In genomic region chr11:8206251-8207079, GRCh38 we compare ENCODE assay signal across 9 cellular contexts. TPM values are rescaled to one million over a fixed set of nuclear protein-coding genes. Genes with fewer than 3 reads are reported as not detected.
DNase-seq lines count a peak whose midpoint lies in the region; ATAC-seq and TF ChIP-seq lines count a peak whose summit lies in the region.
"Had no signal": no experiment of that assay in that cellular context is flagged by ENCODE, and none has a peak within 500 bp of the region (broad histone marks: within the 10 kb centered on the region; RNA-seq: fewer than 3 reads in every experiment).

No MANE protein-coding gene starts in this region.

- no peaks in the 10 kb centered on the region for H3K9me3 ChIP-seq in T-helper 17 cell (ENCODE audit: control insufficient read depth, low read length, poor library complexity, severe bottlenecking)

- H3K27me3 Mint-ChIP-seq in T-helper 17 cell = peaks cover 81% of the 10 kb centered on the region
- peaks cover 17% of the 10 kb centered on the region for H3K27me3 Mint-ChIP-seq in activated CD4-positive, alpha-beta T cell treated with anti-CD3 and anti-CD28 coated beads for 36 hours

- POLR2A ChIA-PET in activated CD4-positive, alpha-beta T cell treated with anti-CD3 and anti-CD28 coated beads for 36 hours (lab: Charles Lee) = no interaction called here

- H3K4me3 ChIP-seq in retinal pigment epithelial cell (ENCODE audit: low read length) = peak overlapping the region; percentile 33

- intact Hi-C loops in left cardiac atrium (cut with DNase I) = no loop called here
- intact Hi-C loops in activated CD4-positive, alpha-beta T cell treated with anti-CD3 and anti-CD28 coated beads for 36 hours (cut with DNase I, micrococcal nuclease) = no loop called here

- no peaks in the 10 kb centered on the region for H3K36me3 Mint-ChIP-seq in T-helper 17 cell (ENCODE audit: low read depth)
- H3K36me3 Mint-ChIP-seq in activated CD4-positive, alpha-beta T cell treated with anti-CD3 and anti-CD28 coated beads for 36 hours (ENCODE audit: low read depth) = no peaks in the 10 kb centered on the region

- CTCF ChIA-PET in activated CD4-positive, alpha-beta T cell treated with anti-CD3 and anti-CD28 coated beads for 36 hours (lab: Charles Lee) = interaction anchor here (0.6 to 1.4 kb wide), 5 partner anchors 13 to 229 kb away, joined by 3 to 8 read pairs (median 3); no protein-coding TSS in a partner anchor

- DNase-seq in Kasumi-1 (lab: John Stamatoyannopoulos, UW) = peak; percentile 83 to 87
- DNase-seq in T-helper 17 cell = no peak
- peak; percentile 73 for DNase-seq in left cardiac atrium
- DNase-seq in retinal pigment epithelial cell (ENCODE audit: low read depth) = no peak
- no peak for DNase-seq in activated CD4-positive, alpha-beta T cell treated with anti-CD3 and anti-CD28 coated beads, Interleukin-2, amount 50 U/mL, for 4 hours
- DNase-seq in activated CD4-positive, alpha-beta T cell treated with anti-CD3 and anti-CD28 coated beads for 36 hours = no peak
- DNase-seq in EL = no peak
- DNase-seq: kidney glomerular epithelial cell had no signal

- peaks cover 4% of the 10 kb centered on the region for H3K4me1 Mint-ChIP-seq in T-helper 17 cell
- H3K4me1 Mint-ChIP-seq in activated CD4-positive, alpha-beta T cell treated with anti-CD3 and anti-CD28 coated beads for 36 hours = peaks cover 4% of the 10 kb centered on the region

- no peak overlapping the region for H3K27ac Mint-ChIP-seq in T-helper 17 cell
- no peak overlapping the region for H3K27ac Mint-ChIP-seq in activated CD4-positive, alpha-beta T cell treated with anti-CD3 and anti-CD28 coated beads for 36 hours

- H3K4me3 Mint-ChIP-seq in T-helper 17 cell = peak overlapping the region; percentile 41
- H3K4me3 Mint-ChIP-seq in activated CD4-positive, alpha-beta T cell treated with anti-CD3 and anti-CD28 coated beads for 36 hours = no peak overlapping the region

- H3K9me3 Mint-ChIP-seq in activated CD4-positive, alpha-beta T cell treated with anti-CD3 and anti-CD28 coated beads for 36 hours (ENCODE audit: low read depth) = no peaks in the 10 kb centered on the region

- no peak for TF ChIP-seq CTCF in retinal pigment epithelial cell (conservative IDR thresholded peaks at IDR 0.05; ENCODE audit: low read depth, low read length)

- peak; percentile 29 for ATAC-seq in T-helper 17 cell
- peak; percentile 74 to 83 for ATAC-seq in left cardiac atrium
- ATAC-seq in activated CD4-positive, alpha-beta T cell treated with anti-CD3 and anti-CD28 coated beads for 36 hours = no peak
- no peak for ATAC-seq in HG03280 (IDR thresholded peaks at IDR 0.05; ENCODE audit: unreplicated experiment)

RNA-seq across cellular contexts. Expression of gene RIC3, which starts 37.6 kb away (rescaled TPM):
- total RNA-seq in T-helper 17 cell (10 to 100 TPM; 38.8 to 52.9 TPM), left cardiac atrium (10 to 100 TPM; 12.5 to 13.8 TPM)
- total RNA-seq in activated CD4-positive, alpha-beta T cell treated with anti-CD3 and anti-CD28 coated beads for 36 hours = 10 to 100 TPM; 13.9 to 15.8 TPM

RNA-seq across cellular contexts. Expression of gene LMO1, which starts 57.2 kb away (rescaled TPM):
- total RNA-seq in T-helper 17 cell (not detected), left cardiac atrium (under 1 TPM in 1 of 2 donors, not detected in 1; 0.18 TPM)
- total RNA-seq in activated CD4-positive, alpha-beta T cell treated with anti-CD3 and anti-CD28 coated beads for 36 hours = not detected

Comparison
In these comparisons a context has a peak if more than half of its experiments do, and no peak if none do; other contexts are left out.
1. DNase-seq: peak in Kasumi-1 (2 of 2) and left cardiac atrium (single experiment); none in T-helper 17 cell (0 of 3), retinal pigment epithelial cell (single experiment), activated CD4-positive, alpha-beta T cell treated with anti-CD3 and anti-CD28 coated beads, Interleukin-2, amount 50 U/mL, for 4 hours (0 of 2), activated CD4-positive, alpha-beta T cell treated with anti-CD3 and anti-CD28 coated beads for 36 hours (single experiment) and EL (single experiment).
2. ATAC-seq: peak in T-helper 17 cell (single experiment) and left cardiac atrium (2 of 2); none in activated CD4-positive, alpha-beta T cell treated with anti-CD3 and anti-CD28 coated beads for 36 hours (single experiment) and HG03280 (single experiment).